In the genomic region with DNA sequence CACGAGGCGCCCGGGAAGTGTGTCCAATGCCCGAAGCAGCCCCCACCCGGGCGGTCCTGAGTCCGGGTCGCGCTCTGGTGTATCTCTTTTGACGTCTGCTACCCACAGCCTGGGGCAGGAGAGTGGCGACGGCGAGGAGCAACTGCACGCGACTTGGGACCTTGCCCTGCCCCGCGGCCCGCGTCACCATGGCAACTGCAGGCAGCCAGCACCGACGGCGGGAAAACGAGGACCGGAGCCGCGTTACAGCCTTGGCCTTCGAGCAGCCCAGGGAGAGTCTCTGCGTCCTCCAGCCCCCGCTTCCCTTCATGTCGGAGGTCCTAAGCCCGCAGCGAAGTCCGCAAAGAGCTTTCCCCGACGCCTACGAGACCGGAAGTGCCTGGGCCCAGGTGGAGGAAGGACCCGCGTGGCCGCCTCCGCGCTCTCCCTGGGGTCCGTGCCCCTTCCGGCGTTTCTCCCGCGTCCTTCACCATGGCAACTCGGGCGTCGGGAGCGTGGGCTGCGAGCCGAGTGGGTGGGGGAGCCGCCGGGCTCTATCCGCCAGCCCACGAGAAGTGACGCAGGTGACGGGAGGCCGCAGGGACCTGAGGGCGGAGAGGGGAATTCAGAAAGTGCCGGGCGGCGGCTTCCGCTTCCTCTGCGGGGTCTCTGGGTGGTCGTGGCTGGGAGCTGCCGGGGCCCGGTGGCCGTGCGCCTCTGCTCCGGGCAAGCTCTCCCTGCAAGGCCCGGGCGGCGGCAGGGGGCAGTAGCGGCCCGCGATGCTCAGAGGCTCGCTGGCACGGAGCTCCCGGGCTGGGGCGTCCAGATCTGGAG, we compare ENCODE assay signal across 1 cellular context.
TF ChIP-seq lines count a peak whose summit lies in the region.

No MANE protein-coding gene starts in this region.

TF ChIP-seq in H1, 55 proteins besides CTCF, POLR2A, EP300 and RAD21 (continued from another document):
- TF ChIP-seq KDM1A (IDR thresholded peaks at IDR 0.05; ENCODE audit: borderline replicate concordance, low read length), result no peak
- TF ChIP-seq USF2 (IDR thresholded peaks at IDR 0.05; ENCODE audit: low read length), result no peak
- TF ChIP-seq RNF2 (IDR thresholded peaks at IDR 0.05; ENCODE audit: borderline replicate concordance, low read depth, low read length, missing control alignments, poor library complexity, severe bottlenecking), result no peak
- TF ChIP-seq SUZ12 (IDR thresholded peaks at IDR 0.05; ENCODE audit: low read length), result 0 out of 2 replicates have a peak, but pooled peaks have one; percentile 28
- TF ChIP-seq SIRT6 (IDR thresholded peaks at IDR 0.05; ENCODE audit: low read length), result no peak
- no peak for TF ChIP-seq FOSL1 (IDR thresholded peaks at IDR 0.05; ENCODE audit: insufficient read depth, low read depth, low read length)
- TF ChIP-seq RBBP5 (IDR thresholded peaks at IDR 0.05; ENCODE audit: borderline replicate concordance, low read depth, low read length), result peak; percentile 85
- no peak for TF ChIP-seq CEBPB (IDR thresholded peaks at IDR 0.05; ENCODE audit: low read depth, low read length)
- TF ChIP-seq JUN (IDR thresholded peaks at IDR 0.05; ENCODE audit: low read depth, low read length), result no peak
- no peak for TF ChIP-seq TBP (IDR thresholded peaks at IDR 0.05; ENCODE audit: low read depth, low read length)
